20 cellular contexts compared by ENCODE assay signal in the genomic region with DNA sequence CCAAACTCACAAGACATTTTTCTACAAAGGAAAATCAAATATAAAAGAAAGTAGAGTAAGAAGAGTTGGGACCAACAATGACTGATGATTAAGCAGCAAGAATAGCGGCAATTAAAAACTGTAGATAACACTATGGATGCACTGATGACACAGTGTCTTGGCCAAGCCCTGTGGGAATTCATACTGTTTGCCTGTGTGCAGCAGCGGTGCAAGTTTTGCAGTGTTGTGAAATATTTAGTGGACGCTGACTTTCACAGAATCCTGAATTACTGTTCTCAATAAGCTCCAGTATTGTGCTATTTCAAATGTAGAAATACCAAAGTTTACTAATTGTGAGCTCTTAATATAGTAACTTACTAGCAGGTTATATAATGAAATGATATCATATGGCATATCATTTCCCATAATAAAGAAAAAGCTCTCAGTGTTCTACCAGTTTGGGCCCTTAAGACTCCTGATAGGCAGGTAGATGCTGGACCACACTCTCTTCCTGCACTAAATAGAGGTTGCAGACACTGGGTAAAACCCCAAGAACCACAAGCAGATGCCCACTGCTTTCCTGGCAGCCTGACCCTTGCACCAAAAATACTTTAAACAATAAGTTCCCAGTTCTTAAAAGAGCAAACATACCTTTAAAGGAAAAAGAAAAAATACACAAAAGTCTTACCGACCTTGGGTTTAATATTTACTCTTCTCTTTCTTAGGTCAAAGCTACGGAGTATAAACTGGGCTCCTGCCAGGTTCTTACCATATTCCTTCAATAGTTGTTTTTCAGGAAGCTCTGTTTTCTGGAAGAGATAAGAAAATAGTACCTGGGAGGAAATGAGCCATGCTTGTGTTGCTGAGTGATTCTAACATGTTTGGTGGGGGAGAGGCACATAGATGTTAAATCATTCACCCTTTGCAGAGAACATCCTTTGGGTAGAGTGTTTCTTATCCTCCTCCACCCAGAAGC. TPM values are rescaled to one million over a fixed set of nuclear protein-coding genes. Genes with fewer than 3 reads are reported as not detected.
DNase-seq lines count a peak whose midpoint lies in the region; ATAC-seq and TF ChIP-seq lines count a peak whose summit lies in the region.
"Had no signal": no experiment of that assay in that cellular context is flagged by ENCODE, and none has a peak within 500 bp of the region (broad histone marks: within the 10 kb centered on the region; RNA-seq: fewer than 3 reads in every experiment).

No MANE protein-coding gene starts in this region.

- H3K27me3 ChIP-seq in heart left ventricle, result peaks cover 0 to 6% (median 0%) of the 10 kb centered on the region in 9 donors
- no peaks in the 10 kb centered on the region for H3K27me3 ChIP-seq in body of pancreas
- no peaks in the 10 kb centered on the region for H3K27me3 ChIP-seq in suprapubic skin

- TF ChIP-seq POLR2A in heart left ventricle (IDR thresholded peaks at IDR 0.05) (no peak), body of pancreas (IDR thresholded peaks at IDR 0.05) (no peak), suprapubic skin (IDR thresholded peaks at IDR 0.05) (no peak)

- H3K9me3 ChIP-seq in heart left ventricle (no peaks in the 10 kb centered on the region), body of pancreas (no peaks in the 10 kb centered on the region), suprapubic skin (no peaks in the 10 kb centered on the region)
- H3K9me3 ChIP-seq: thoracic aorta had no signal

- TF ChIP-seq EP300 in suprapubic skin (IDR thresholded peaks at IDR 0.05), result no peak

- peak in 3 of 4 donors; percentile 55 to 72 (median 59) for ATAC-seq in heart left ventricle
- no peak for ATAC-seq in Right ventricle myocardium inferior
- peak; percentile 78 for ATAC-seq in body of pancreas
- ATAC-seq in HG02642 (IDR thresholded peaks at IDR 0.05; ENCODE audit: poor library complexity, unreplicated experiment), result no peak
- ATAC-seq: naive thymus-derived CD4-positive, alpha-beta T cell had no signal

- intact Hi-C loops in heart left ventricle (cut with DNase I) (loop anchor here in 2 of 10 donors (5.0 kb wide), 2 partner anchors 56 to 99 kb away; no protein-coding TSS in a partner anchor), Right ventricle myocardium inferior (cut with DNase I) (no loop called here), body of pancreas (cut with DNase I) (no loop called here)

- no peak for DNase-seq in heart left ventricle
- DNase-seq in Right ventricle myocardium inferior (ENCODE audit: missing footprints), result no peak
- DNase-seq in body of pancreas, result peak; percentile 57 to 82 (median 65)
- DNase-seq in kidney glomerular epithelial cell (lab: John Stamatoyannopoulos, UW), result peak; percentile 54
- no peak for DNase-seq in suprapubic skin (ENCODE audit: low spot score in 2 of 2)
- DNase-seq in T-helper 2 cell, result no peak
- no peak for DNase-seq in DMS114 treated with DMSO at 0.1 percent for 48 hours (lab: John Stamatoyannopoulos, UW; ENCODE audit: unreplicated experiment)
- DNase-seq: 8988T; amygdala; DND-41; hypothalamus; MM.1S; naive thymus-derived CD4-positive, alpha-beta T cell; NCI-H2029 treated with DMSO at 0.1 percent for 48 hours; NCI-H526 treated with DMSO at 0.1 percent for 48 hours; retina; stimulated activated CD4-positive, alpha-beta T cell treated with anti-CD3 and anti-CD28 coated beads, Interleukin-1b, Interleukin-23, amount 100 ng/mL, for 48 hours had no signal

- H3K27ac ChIP-seq in heart left ventricle (peak overlapping the region in 7 of 12 donors; percentile 14 to 76 (median 56)), body of pancreas (peak overlapping the region; percentile 44 to 76 (median 74)), suprapubic skin (peak overlapping the region; percentile 21)
- H3K27ac ChIP-seq: coronary artery, thoracic aorta had no signal

- H3K36me3 ChIP-seq in heart left ventricle, result no peaks in the 10 kb centered on the region
- H3K36me3 ChIP-seq in body of pancreas (replicated peaks in 1 of 2; ENCODE audit: insufficient read depth in 1 of 2, low read depth in 2 of 2), result no peaks in the 10 kb centered on the region
- no peaks in the 10 kb centered on the region for H3K36me3 ChIP-seq in suprapubic skin
- H3K36me3 ChIP-seq: thoracic aorta had no signal

- peaks cover 0 to 22% (median 3%) of the 10 kb centered on the region in 12 donors for H3K4me1 ChIP-seq in heart left ventricle
- H3K4me1 ChIP-seq in body of pancreas, result peaks cover 56% of the 10 kb centered on the region
- peaks cover 62% of the 10 kb centered on the region for H3K4me1 ChIP-seq in suprapubic skin

- WGBS in heart left ventricle, 4 donors, result 55 to 69% (median 62%) methylated on average over 5 of the region's 5 CpGs
- 25 to 27% methylated on average over 5 of the region's 5 CpGs for WGBS in body of pancreas, 2 donors
- WGBS in suprapubic skin, result 48% methylated on average over 5 of the region's 5 CpGs

- TF ChIP-seq CTCF in heart left ventricle (IDR thresholded peaks at IDR 0.05) (no peak), body of pancreas (IDR thresholded peaks at IDR 0.05) (no peak), suprapubic skin (IDR thresholded peaks at IDR 0.05) (no peak)

- H3K4me3 ChIP-seq in heart left ventricle (no peak overlapping the region), body of pancreas (no peak overlapping the region), suprapubic skin (no peak overlapping the region)
- H3K4me3 ChIP-seq: coronary artery, thoracic aorta had no signal

RNA-seq across cellular contexts. Expression of a gene that starts 41.6 kb away (rescaled TPM):
- total RNA-seq in heart left ventricle, result 1 to 10 TPM; 1.2 to 3.1 (median 1.4) TPM
- under 1 TPM; 0.27 to 0.82 TPM for polyA plus RNA-seq in heart left ventricle
- 1.1 TPM for total RNA-seq in Right ventricle myocardium inferior
- total RNA-seq in body of pancreas, result 1 to 10 TPM; 5.9 to 6.2 TPM
- total RNA-seq in suprapubic skin, result 10 to 100 TPM in 1 of 4 donors, 1 to 10 TPM in 3; 3.7 to 11.0 (median 4.6) TPM

Comparison
In these comparisons a context has a peak if more than half of its experiments do, and no peak if none do; other contexts are left out.
1. ATAC-seq: peak in heart left ventricle (3 of 4) and body of pancreas (single experiment); none in Right ventricle myocardium inferior (single experiment) and HG02642 (single experiment).
2. DNase-seq: peak in body of pancreas (4 of 4) and kidney glomerular epithelial cell (single experiment); none in heart left ventricle (0 of 5), Right ventricle myocardium inferior (single experiment), suprapubic skin (0 of 2), T-helper 2 cell (0 of 5) and DMS114 treated with DMSO at 0.1 percent for 48 hours (single experiment).
3. H3K27ac ChIP-seq: peak in every context shown above with its lines; median percentile 74 in body of pancreas; 56 in heart left ventricle; 21 in suprapubic skin.